Comparison of ENCODE assay signal across 8 cellular contexts in the genomic region with DNA sequence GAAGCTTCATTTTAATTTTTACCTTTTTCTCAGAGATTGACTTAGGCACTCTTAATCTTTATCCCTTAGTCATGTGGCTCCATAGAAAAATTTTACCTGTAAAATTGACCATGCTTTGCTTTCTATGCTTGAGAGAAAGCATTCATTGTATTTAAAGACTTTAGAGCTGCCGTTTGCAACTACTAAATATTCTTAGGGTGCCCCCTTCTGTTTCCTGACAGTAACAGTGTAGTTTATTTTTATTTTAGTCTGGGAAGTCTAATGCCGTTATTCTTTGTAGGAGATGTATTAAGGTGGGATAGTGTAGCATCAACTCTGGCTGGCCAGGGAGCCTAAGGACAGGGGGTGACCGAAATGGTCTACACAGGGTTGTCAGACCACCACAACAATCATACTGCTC.
DNase-seq lines count a peak whose midpoint lies in the region; ATAC-seq and TF ChIP-seq lines count a peak whose summit lies in the region.

No MANE protein-coding gene starts in this region.

- no peaks in the 10 kb centered on the region for H3K4me1 Mint-ChIP-seq in nephron progenitor cell
- H3K4me1 Mint-ChIP-seq in stimulated activated effector memory CD8-positive, alpha-beta T cell treated with anti-CD3 and anti-CD28 coated beads, Interleukin-12 subunit alpha, Interleukin-12 subunit beta, amount 100 ng/mL, for 72 hours = no peaks in the 10 kb centered on the region

- 0% methylated on average over 3 of the region's 3 CpGs for WGBS in mammary epithelial cell (ENCODE audit: low coverage, missing lambda C conversion rate)

- no peak overlapping the region for H3K4me3 Mint-ChIP-seq in nephron progenitor cell
- H3K4me3 Mint-ChIP-seq in stimulated activated effector memory CD8-positive, alpha-beta T cell treated with anti-CD3 and anti-CD28 coated beads, Interleukin-12 subunit alpha, Interleukin-12 subunit beta, amount 100 ng/mL, for 72 hours = no peak overlapping the region

- no peak overlapping the region for H3K9ac ChIP-seq in mammary epithelial cell (ENCODE audit: insufficient read depth, low read length)

- no peaks in the 10 kb centered on the region for H3K36me3 Mint-ChIP-seq in nephron progenitor cell (ENCODE audit: low read depth)
- H3K36me3 Mint-ChIP-seq in stimulated activated effector memory CD8-positive, alpha-beta T cell treated with anti-CD3 and anti-CD28 coated beads, Interleukin-12 subunit alpha, Interleukin-12 subunit beta, amount 100 ng/mL, for 72 hours = no peaks in the 10 kb centered on the region
- H3K36me3 Mint-ChIP-seq in activated naive CD4-positive, alpha-beta T cell treated with anti-CD3 and anti-CD28 coated beads, Interleukin-2, amount 50 U/mL, for 72 hours = no peaks in the 10 kb centered on the region

- no peaks in the 10 kb centered on the region for H4K20me1 ChIP-seq in mammary epithelial cell (ENCODE audit: insufficient read depth, low read length)

- no peaks in the 10 kb centered on the region for H3K27me3 Mint-ChIP-seq in nephron progenitor cell (ENCODE audit: low read depth, poor library complexity)

- H3K4me1 ChIP-seq in mammary epithelial cell (ENCODE audit: insufficient read depth, low read length) = no peaks in the 10 kb centered on the region

- H3K4me3 ChIP-seq in mammary epithelial cell (replicated peaks in 1 of 3; ENCODE audit: insufficient read depth in 1 of 3, low read depth in 2 of 3, low read length in 3 of 3) = no peak overlapping the region

- no peaks in the 10 kb centered on the region for H3K79me2 ChIP-seq in mammary epithelial cell (ENCODE audit: insufficient read depth, low read length)

- H3K27ac Mint-ChIP-seq in nephron progenitor cell = no peak overlapping the region
- no peak overlapping the region for H3K27ac Mint-ChIP-seq in stimulated activated effector memory CD8-positive, alpha-beta T cell treated with anti-CD3 and anti-CD28 coated beads, Interleukin-12 subunit alpha, Interleukin-12 subunit beta, amount 100 ng/mL, for 72 hours
- H3K27ac Mint-ChIP-seq in activated naive CD4-positive, alpha-beta T cell treated with anti-CD3 and anti-CD28 coated beads, Interleukin-2, amount 50 U/mL, for 72 hours = no peak overlapping the region

- CTCF ChIA-PET in mammary epithelial cell (lab: Charles Lee; ENCODE audit: low non-redundant PET) = no interaction called here

- no peak overlapping the region for H3K4me2 ChIP-seq in mammary epithelial cell (ENCODE audit: insufficient read depth, low read depth, low read length)

- peak; percentile 44 for DNase-seq in ELR (ENCODE audit: low read depth)
- peak; percentile 55 for DNase-seq in NCI-H146 treated with DMSO at 0.1 percent for 48 hours (lab: John Stamatoyannopoulos, UW; ENCODE audit: unreplicated experiment)
- peak; percentile 9 for DNase-seq in mammary epithelial cell
- DNase-seq in nephron progenitor cell = no peak
- DNase-seq in stimulated activated effector memory CD8-positive, alpha-beta T cell treated with anti-CD3 and anti-CD28 coated beads, Interleukin-12 subunit alpha, Interleukin-12 subunit beta, amount 100 ng/mL, for 72 hours (ENCODE audit: low spot score in 2 of 2) = no peak
- DNase-seq in activated naive CD4-positive, alpha-beta T cell treated with anti-CD3 and anti-CD28 coated beads, Interleukin-2, amount 50 U/mL, for 72 hours (ENCODE audit: low spot score in 2 of 2) = no peak
- DNase-seq in ecto neural progenitor cell (ENCODE audit: low spot score) = no peak
- DNase-seq in activated CD4-positive, CD25-positive, alpha-beta regulatory T cell treated with anti-CD3 and anti-CD28 coated beads, Interleukin-2, amount 50 U/mL, for 72 hours = no peak

- dilution Hi-C loops in mammary epithelial cell (cut with HindIII; ENCODE audit: low sequenced_read_pairs) = no loop called here

- intact Hi-C loops in mammary epithelial cell (cut with micrococcal nuclease) = loop anchor here (1.0 kb wide), 2 partner anchors 527 to 571 kb away; no protein-coding TSS in a partner anchor

- H2AFZ ChIP-seq in mammary epithelial cell (ENCODE audit: low read depth, low read length) = no peak overlapping the region

- no peaks in the 10 kb centered on the region for H3K9me3 Mint-ChIP-seq in nephron progenitor cell
- H3K9me3 Mint-ChIP-seq in stimulated activated effector memory CD8-positive, alpha-beta T cell treated with anti-CD3 and anti-CD28 coated beads, Interleukin-12 subunit alpha, Interleukin-12 subunit beta, amount 100 ng/mL, for 72 hours = peaks cover 9% of the 10 kb centered on the region
- peaks cover 12 to 16% of the 10 kb centered on the region in 2 donors for H3K9me3 Mint-ChIP-seq in activated naive CD4-positive, alpha-beta T cell treated with anti-CD3 and anti-CD28 coated beads, Interleukin-2, amount 50 U/mL, for 72 hours

- no peaks in the 10 kb centered on the region for H3K9me3 ChIP-seq in mammary epithelial cell (replicated peaks; ENCODE audit: insufficient read depth, low read length)

- no peaks in the 10 kb centered on the region for H3K36me3 ChIP-seq in mammary epithelial cell (ENCODE audit: insufficient read depth, low read length)

- no TSS peak for BruUV-seq in mammary epithelial cell (replicated peaks; lab: Mats Ljungman, UMichigan)

- ATAC-seq in stimulated activated effector memory CD8-positive, alpha-beta T cell treated with anti-CD3 and anti-CD28 coated beads, Interleukin-12 subunit alpha, Interleukin-12 subunit beta, amount 100 ng/mL, for 72 hours = no peak
- ATAC-seq in activated naive CD4-positive, alpha-beta T cell treated with anti-CD3 and anti-CD28 coated beads, Interleukin-2, amount 50 U/mL, for 72 hours = no peak

- H3K27me3 ChIP-seq in mammary epithelial cell (ENCODE audit: insufficient read depth, low read length) = peaks cover 3% of the 10 kb centered on the region

- H3K27ac ChIP-seq in mammary epithelial cell (ENCODE audit: insufficient read depth, low read depth, low read length) = no peak overlapping the region

- peak; percentile 34 to 65 for TF ChIP-seq CTCF in mammary epithelial cell (conservative IDR thresholded peaks at IDR 0.05 in 1 of 2, IDR thresholded peaks at IDR 0.05 in 1 of 2; ENCODE audit: extremely low read depth in 1 of 2, insufficient read depth in 1 of 2, low read depth in 1 of 2, low read length in 2 of 2)
- TF ChIP-seq CTCF in nephron progenitor cell (IDR thresholded peaks at IDR 0.05) = peak; percentile 41

- in situ Hi-C loops in mammary epithelial cell (cut with MboI; ENCODE audit: low sequenced_read_pairs in 2 of 2) = no loop called here

Comparison
In these comparisons a context has a peak if more than half of its experiments do, and no peak if none do; other contexts are left out.
1. DNase-seq: peak in ELR (single experiment), NCI-H146 treated with DMSO at 0.1 percent for 48 hours (single experiment) and mammary epithelial cell (single experiment); none in nephron progenitor cell (single experiment), stimulated activated effector memory CD8-positive, alpha-beta T cell treated with anti-CD3 and anti-CD28 coated beads, Interleukin-12 subunit alpha, Interleukin-12 subunit beta, amount 100 ng/mL, for 72 hours (0 of 2), activated naive CD4-positive, alpha-beta T cell treated with anti-CD3 and anti-CD28 coated beads, Interleukin-2, amount 50 U/mL, for 72 hours (0 of 2), ecto neural progenitor cell (single experiment) and activated CD4-positive, CD25-positive, alpha-beta regulatory T cell treated with anti-CD3 and anti-CD28 coated beads, Interleukin-2, amount 50 U/mL, for 72 hours (single experiment).